In genomic region chr10:32057041-32057372, GRCh38 we compare ENCODE assay signal across 8 cellular contexts. TPM values are rescaled to one million over a fixed set of nuclear protein-coding genes. Genes with fewer than 3 reads are reported as not detected.
A peak's percentile ranks its signal among the peaks of the same experiment; 100 is the strongest.
DNase-seq lines count a peak whose midpoint lies in the region; ATAC-seq and TF ChIP-seq lines count a peak whose summit lies in the region.

No MANE protein-coding gene starts in this region.

- peaks cover 19 to 41% of the 10 kb centered on the region in 2 donors for H3K4me1 Mint-ChIP-seq in effector memory CD8-positive, alpha-beta T cell (ENCODE audit: low read depth in 2 of 2)

- no peak overlapping the region for H2AK5ac ChIP-seq in neuronal stem cell (ENCODE audit: low read depth, low read length)

- H3K27ac Mint-ChIP-seq in effector memory CD8-positive, alpha-beta T cell = peak overlapping the region; percentile 94 to 95

- no peaks in the 10 kb centered on the region for H3K9me3 Mint-ChIP-seq in effector memory CD8-positive, alpha-beta T cell

- no peak overlapping the region for H3K4ac ChIP-seq in neuronal stem cell (ENCODE audit: low read length)

- no peak for ATAC-seq in effector memory CD8-positive, alpha-beta T cell (replicated peaks)
- ATAC-seq in GM21786 (IDR thresholded peaks at IDR 0.05; ENCODE audit: unreplicated experiment) = no peak
- no peak for ATAC-seq in GM19035 (IDR thresholded peaks at IDR 0.05; ENCODE audit: unreplicated experiment)

- H3K79me2 ChIP-seq in Loucy (ENCODE audit: insufficient read depth, low read length) = peaks cover 53% of the 10 kb centered on the region

- H3K79me1 ChIP-seq in neuronal stem cell (ENCODE audit: low read depth, low read length) = peaks cover 4% of the 10 kb centered on the region

- no peak for DNase-seq in effector memory CD8-positive, alpha-beta T cell
- no peak for DNase-seq in neuronal stem cell (ENCODE audit: low spot score)
- no peak for DNase-seq in glomerular visceral epithelial cell (ENCODE audit: extremely low spot score)
- no peak for DNase-seq in effector CD8-positive, alpha-beta T cell (lab: John Stamatoyannopoulos, UW)

- H4K8ac ChIP-seq in neuronal stem cell (ENCODE audit: low read depth, low read length) = no peak overlapping the region

- no peaks in the 10 kb centered on the region for H3K9me2 ChIP-seq in Loucy (replicated peaks; ENCODE audit: low read depth, low read length)

- H3K4me2 ChIP-seq in Loucy (ENCODE audit: low read depth, low read length, poor library complexity, severe bottlenecking) = peak overlapping the region; percentile 88
- H3K4me2 ChIP-seq in neuronal stem cell (ENCODE audit: insufficient read depth, low read length, poor library complexity, severe bottlenecking) = no peak overlapping the region

- no peaks in the 10 kb centered on the region for H3F3A ChIP-seq in Loucy (ENCODE audit: low read depth)

- H4K91ac ChIP-seq in neuronal stem cell (ENCODE audit: low read depth, low read length, poor library complexity) = no peak overlapping the region

- H3K36me3 Mint-ChIP-seq in effector memory CD8-positive, alpha-beta T cell (ENCODE audit: insufficient read depth) = peaks cover 20% of the 10 kb centered on the region

- H3K27me3 ChIP-seq in Loucy (ENCODE audit: insufficient read depth, low read length, poor library complexity, severe bottlenecking) (no peaks in the 10 kb centered on the region), neuronal stem cell (ENCODE audit: control insufficient read depth in 3 of 3, insufficient read depth in 3 of 3, low read depth in 1 of 3, low read length in 3 of 3) (peaks cover 0 to 3% (median 0%) of the 10 kb centered on the region in 3 experiments)

- H3K4me1 ChIP-seq in Loucy (ENCODE audit: insufficient read depth, low read length, poor library complexity, severe bottlenecking) (peaks cover 23% of the 10 kb centered on the region), neuronal stem cell (ENCODE audit: control insufficient read depth in 2 of 2, insufficient read depth in 1 of 2, low read depth in 1 of 2, low read length in 2 of 2) (peaks cover 0 to 6% of the 10 kb centered on the region in 2 donors)

- H3K4me3 ChIP-seq in Loucy (ENCODE audit: low read length, poor library complexity, severe bottlenecking) = peak overlapping the region; percentile 92
- H3K4me3 ChIP-seq in neuronal stem cell (ENCODE audit: low read length in 2 of 2) = peak overlapping the region in 1 of 2 donors; percentile 97

- H3K9me3 ChIP-seq in Loucy (ENCODE audit: insufficient read depth, low read depth, low read length) = no peaks in the 10 kb centered on the region
- no peaks in the 10 kb centered on the region for H3K9me3 ChIP-seq in neuronal stem cell (replicated peaks in 1 of 2; ENCODE audit: control insufficient read depth in 2 of 2, insufficient read depth in 1 of 2, low read depth in 1 of 2, low read length in 2 of 2)

- H2AFZ ChIP-seq in Loucy (ENCODE audit: low read length) (peak overlapping the region; percentile 100), neuronal stem cell (ENCODE audit: low read length) (peak overlapping the region; percentile 91)

- peaks cover 39% of the 10 kb centered on the region for H4K20me1 ChIP-seq in Loucy (ENCODE audit: insufficient read depth, low read length, poor library complexity, severe bottlenecking)

- H3K9ac ChIP-seq in Loucy (ENCODE audit: low read depth, low read length, poor library complexity, severe bottlenecking) = peak overlapping the region; percentile 94
- H3K9ac ChIP-seq in neuronal stem cell (ENCODE audit: low read depth, low read length, poor library complexity) = no peak overlapping the region

- no peak overlapping the region for H2BK15ac ChIP-seq in neuronal stem cell (ENCODE audit: low read length)

- WGBS in neuronal stem cell (ENCODE audit: extremely low coverage in 2 of 2, insufficient read length in 2 of 2, insufficient replicate concordance in 1 of 2), 2 donors = no CpG with 5 or more reads among the region's 8 CpGs

- H3K18ac ChIP-seq in neuronal stem cell (ENCODE audit: low read length) = no peak overlapping the region

- TF ChIP-seq CTCF in C4-2B (conservative IDR thresholded peaks at IDR 0.05) (no peak), Loucy (conservative IDR thresholded peaks at IDR 0.05; ENCODE audit: low read length) (no peak)

- no peaks in the 10 kb centered on the region for H3K27me3 Mint-ChIP-seq in effector memory CD8-positive, alpha-beta T cell

- no peak overlapping the region for H2BK5ac ChIP-seq in neuronal stem cell (ENCODE audit: low read length)

- H3K36me3 ChIP-seq in Loucy (ENCODE audit: insufficient read depth, low read length) (no peaks in the 10 kb centered on the region), neuronal stem cell (replicated peaks in 1 of 2; ENCODE audit: control insufficient read depth in 2 of 2, insufficient read depth in 2 of 2, low read length in 2 of 2) (peaks cover 0 to 3% of the 10 kb centered on the region in 2 donors)

- peak overlapping the region; percentile 96 to 99 for H3K4me3 Mint-ChIP-seq in effector memory CD8-positive, alpha-beta T cell

- no peak overlapping the region for H2BK12ac ChIP-seq in neuronal stem cell (ENCODE audit: low read length)

- no peak overlapping the region for H2BK120ac ChIP-seq in neuronal stem cell (ENCODE audit: low read depth, low read length)

- H3K14ac ChIP-seq in neuronal stem cell (ENCODE audit: low read length) = no peak overlapping the region

- H3K27ac ChIP-seq in C4-2B (peak overlapping the region; percentile 98), neuronal stem cell (replicated peaks; ENCODE audit: low read length) (no peak overlapping the region)

- H3K23ac ChIP-seq in neuronal stem cell (ENCODE audit: low read depth, low read length, poor library complexity) = no peak overlapping the region

RNA-seq across cellular contexts. Expression of gene KIF5B, which starts 0.8 kb away (rescaled TPM):
- 76.9 TPM for polyA plus RNA-seq in neuronal stem cell (2013, experiment 1 of 2)
- 78.4 TPM for polyA plus RNA-seq in neuronal stem cell (2013, experiment 2 of 2)
